Comparison of ENCODE assay signal across 27 cellular contexts in genomic region chr11:112828433-112828832, GRCh38.
"Had no signal": no experiment of that assay in that cellular context is flagged by ENCODE, and none has a peak within 500 bp of the region (broad histone marks: within the 10 kb centered on the region; RNA-seq: fewer than 3 reads in every experiment).

No MANE protein-coding gene starts in this region.

- ATAC-seq: activated T-cell treated with anti-CD3 and anti-CD28 coated beads, Interleukin-2, amount 50 U/mL, for 4 hours; K562; Panc1; Right ventricle myocardium inferior; T-cell had no signal

- DNase-seq: activated B cell treated with CpG ODN at 0.5 μM for 24 hours; activated CD4-positive, alpha-beta memory T cell treated with anti-CD3 and anti-CD28 coated beads for 36 hours; activated CD4-positive, alpha-beta T cell treated with anti-CD3 and anti-CD28 coated beads for 1 hour; activated CD4-positive, alpha-beta T cell treated with anti-CD3 and anti-CD28 coated beads, Interleukin-2, amount 10 ng/mL, durations not matched to agents 7 days and 5 days; activated CD8-positive, alpha-beta memory T cell treated with anti-CD3 and anti-CD28 coated beads for 24 hours; activated effector memory CD4-positive, alpha-beta T cell treated with anti-CD3 and anti-CD28 coated beads, Interleukin-2, amount 50 U/mL, for 16 hours; activated naive CD4-positive, alpha-beta T cell treated with anti-CD3 and anti-CD28 coated beads for 36 hours; activated naive CD8-positive, alpha-beta T cell treated with anti-CD3 and anti-CD28 coated beads for 36 hours; activated T-cell treated with anti-CD3 and anti-CD28 coated beads, Interleukin-2, amount 50 U/mL, for 4 hours; brain microvascular endothelial cell; cerebellar nuclear complex; Karpas-422; MM.1S; NCI-H1105; NCI-H146; NCI-H1930; NCI-H345; NCI-H524 treated with DMSO at 0.1 percent for 48 hours; NK-92 treated with Interleukin-12 subunit alpha and Interleukin-12 subunit beta, amount 100 ng/mL, for 24 hours; OCI-M1; RPMI8226; T-cell; T-helper 2 cell; T1000 had no signal
